1 cellular context compared by ENCODE assay signal in genomic region chr6:27096834-27097511, GRCh38.
A peak's percentile ranks its signal among the peaks of the same experiment; 100 is the strongest.
TF ChIP-seq lines count a peak whose summit lies in the region.

No MANE protein-coding gene starts in this region.

TF ChIP-seq in K562, 482 proteins besides CTCF, POLR2A, EP300 and RAD21 (continued from another document and continues in another):
- TF ChIP-seq CHD7 (IDR thresholded peaks at IDR 0.05; ENCODE audit: low read depth, low read length) (no peak), TAF7 (tag; IDR thresholded peaks at IDR 0.05) (no peak), ELF1 (tag; IDR thresholded peaks at IDR 0.05) (peak; percentile 66; the same call in 1 of the 2 replicates), ZFP36 (IDR thresholded peaks at IDR 0.05; ENCODE audit: low read depth, low read length, partially characterized antibody) (no peak), L3MBTL2 (IDR thresholded peaks at IDR 0.05) (peak; percentile 65; the same call in 1 of the 2 replicates), HNRNPLL (IDR thresholded peaks at IDR 0.05; ENCODE audit: low read depth, low read length, poor library complexity, severe bottlenecking) (peak; percentile 21), MEIS2 (IDR thresholded peaks at IDR 0.05; ENCODE audit: partially characterized antibody) (no peak), KLF1 (tag; IDR thresholded peaks at IDR 0.05) (no peak), ZNF79 (CRISPR knock-in tag; IDR thresholded peaks at IDR 0.05; ENCODE audit: low read depth) (no peak), ZNF3 (CRISPR knock-in tag; IDR thresholded peaks at IDR 0.05) (no peak), CHD2 (IDR thresholded peaks at IDR 0.05; ENCODE audit: low read depth, low read length) (no peak), HMGN3 (IDR thresholded peaks at IDR 0.05; ENCODE audit: borderline replicate concordance, extremely low read depth, insufficient read length, low read depth, low read length) (peak; percentile 41), ZFX (CRISPR knock-in tag; IDR thresholded peaks at IDR 0.05) (peak; percentile 44), IFI16 (CRISPR knock-in tag; IDR thresholded peaks at IDR 0.05) (no peak), POLR2G (IDR thresholded peaks at IDR 0.05; ENCODE audit: low read depth, low read length) (peak; percentile 64), BHLHE40 (IDR thresholded peaks at IDR 0.05; ENCODE audit: low read length) (peak; percentile 56; the same call in 1 of the 2 replicates), ZNF592 (IDR thresholded peaks at IDR 0.05) (0 out of 2 replicates have a peak, but pooled peaks have one; percentile 32), HNRNPK (IDR thresholded peaks at IDR 0.05; ENCODE audit: low read depth, low read length, poor library complexity, severe bottlenecking) (no peak), KAT2B (IDR thresholded peaks at IDR 0.05; ENCODE audit: low read depth, low read length) (no peak), POLR2H (tag; IDR thresholded peaks at IDR 0.05; ENCODE audit: low read depth) (peak; percentile 96), NEUROD1 (IDR thresholded peaks at IDR 0.05; ENCODE audit: borderline replicate concordance, low read depth, low read length, partially characterized antibody) (no peak), SOX6 (IDR thresholded peaks at IDR 0.05) (no peak), FIP1L1 (IDR thresholded peaks at IDR 0.05; ENCODE audit: low read depth, low read length, poor library complexity, severe bottlenecking) (no peak), EP400 (IDR thresholded peaks at IDR 0.05) (0 out of 2 replicates have a peak, but pooled peaks have one; percentile 12), ZNF785 (CRISPR knock-in tag; IDR thresholded peaks at IDR 0.05) (no peak), BACH1 (tag; IDR thresholded peaks at IDR 0.05) (no peak), RBFOX2 (IDR thresholded peaks at IDR 0.05; ENCODE audit: low read depth, low read length) (peak; percentile 53), GTF3C2 (IDR thresholded peaks at IDR 0.05; ENCODE audit: borderline replicate concordance, extremely low read depth, insufficient read length) (peak; percentile 65), RBBP5 (IDR thresholded peaks at IDR 0.05; ENCODE audit: borderline replicate concordance, insufficient read depth, low read length, poor library complexity, severe bottlenecking) (peak; percentile 45), KDM1A (IDR thresholded peaks at IDR 0.05) (0 out of 4 replicates have a peak, but pooled peaks of 1 of the 2 experiments have one; percentile 12)
- TF ChIP-seq, protein P1, sequence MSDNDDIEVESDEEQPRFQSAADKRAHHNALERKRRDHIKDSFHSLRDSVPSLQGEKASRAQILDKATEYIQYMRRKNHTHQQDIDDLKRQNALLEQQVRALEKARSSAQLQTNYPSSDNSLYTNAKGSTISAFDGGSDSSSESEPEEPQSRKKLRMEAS (CRISPR knock-in tag; IDR thresholded peaks at IDR 0.05) = 0 out of 2 replicates have a peak, but pooled peaks have one; percentile 12
- TF ChIP-seq, protein P2, sequence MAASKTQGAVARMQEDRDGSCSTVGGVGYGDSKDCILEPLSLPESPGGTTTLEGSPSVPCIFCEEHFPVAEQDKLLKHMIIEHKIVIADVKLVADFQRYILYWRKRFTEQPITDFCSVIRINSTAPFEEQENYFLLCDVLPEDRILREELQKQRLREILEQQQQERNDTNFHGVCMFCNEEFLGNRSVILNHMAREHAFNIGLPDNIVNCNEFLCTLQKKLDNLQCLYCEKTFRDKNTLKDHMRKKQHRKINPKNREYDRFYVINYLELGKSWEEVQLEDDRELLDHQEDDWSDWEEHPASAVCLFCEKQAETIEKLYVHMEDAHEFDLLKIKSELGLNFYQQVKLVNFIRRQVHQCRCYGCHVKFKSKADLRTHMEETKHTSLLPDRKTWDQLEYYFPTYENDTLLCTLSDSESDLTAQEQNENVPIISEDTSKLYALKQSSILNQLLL (CRISPR knock-in tag; IDR thresholded peaks at IDR 0.05; ENCODE audit: borderline replicate concordance) = no peak
- TF ChIP-seq, protein P3, sequence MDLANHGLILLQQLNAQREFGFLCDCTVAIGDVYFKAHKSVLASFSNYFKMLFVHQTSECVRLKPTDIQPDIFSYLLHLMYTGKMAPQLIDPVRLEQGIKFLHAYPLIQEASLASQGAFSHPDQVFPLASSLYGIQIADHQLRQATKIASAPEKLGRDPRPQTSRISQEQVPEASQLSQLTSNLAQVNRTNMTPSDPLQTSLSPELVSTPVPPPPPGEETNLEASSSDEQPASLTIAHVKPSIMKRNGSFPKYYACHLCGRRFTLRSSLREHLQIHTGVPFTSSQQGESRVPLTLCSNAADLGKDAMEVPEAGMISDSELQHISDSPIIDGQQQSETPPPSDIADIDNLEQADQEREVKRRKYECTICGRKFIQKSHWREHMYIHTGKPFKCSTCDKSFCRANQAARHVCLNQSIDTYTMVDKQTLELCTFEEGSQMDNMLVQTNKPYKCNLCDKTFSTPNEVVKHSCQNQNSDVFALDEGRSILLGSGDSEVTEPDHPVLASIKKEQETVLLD (IDR thresholded peaks at IDR 0.05) = no peak
- TF ChIP-seq, protein P4, sequence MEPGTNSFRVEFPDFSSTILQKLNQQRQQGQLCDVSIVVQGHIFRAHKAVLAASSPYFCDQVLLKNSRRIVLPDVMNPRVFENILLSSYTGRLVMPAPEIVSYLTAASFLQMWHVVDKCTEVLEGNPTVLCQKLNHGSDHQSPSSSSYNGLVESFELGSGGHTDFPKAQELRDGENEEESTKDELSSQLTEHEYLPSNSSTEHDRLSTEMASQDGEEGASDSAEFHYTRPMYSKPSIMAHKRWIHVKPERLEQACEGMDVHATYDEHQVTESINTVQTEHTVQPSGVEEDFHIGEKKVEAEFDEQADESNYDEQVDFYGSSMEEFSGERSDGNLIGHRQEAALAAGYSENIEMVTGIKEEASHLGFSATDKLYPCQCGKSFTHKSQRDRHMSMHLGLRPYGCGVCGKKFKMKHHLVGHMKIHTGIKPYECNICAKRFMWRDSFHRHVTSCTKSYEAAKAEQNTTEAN (CRISPR knock-in tag; IDR thresholded peaks at IDR 0.05) = no peak
- TF ChIP-seq, protein P5, sequence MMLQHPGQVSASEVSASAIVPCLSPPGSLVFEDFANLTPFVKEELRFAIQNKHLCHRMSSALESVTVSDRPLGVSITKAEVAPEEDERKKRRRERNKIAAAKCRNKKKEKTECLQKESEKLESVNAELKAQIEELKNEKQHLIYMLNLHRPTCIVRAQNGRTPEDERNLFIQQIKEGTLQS (IDR thresholded peaks at IDR 0.05) = no peak
- TF ChIP-seq, protein P5 (CRISPR knock-in tag; conservative IDR thresholded peaks at IDR 0.05) = no peak
